In the genomic region with DNA sequence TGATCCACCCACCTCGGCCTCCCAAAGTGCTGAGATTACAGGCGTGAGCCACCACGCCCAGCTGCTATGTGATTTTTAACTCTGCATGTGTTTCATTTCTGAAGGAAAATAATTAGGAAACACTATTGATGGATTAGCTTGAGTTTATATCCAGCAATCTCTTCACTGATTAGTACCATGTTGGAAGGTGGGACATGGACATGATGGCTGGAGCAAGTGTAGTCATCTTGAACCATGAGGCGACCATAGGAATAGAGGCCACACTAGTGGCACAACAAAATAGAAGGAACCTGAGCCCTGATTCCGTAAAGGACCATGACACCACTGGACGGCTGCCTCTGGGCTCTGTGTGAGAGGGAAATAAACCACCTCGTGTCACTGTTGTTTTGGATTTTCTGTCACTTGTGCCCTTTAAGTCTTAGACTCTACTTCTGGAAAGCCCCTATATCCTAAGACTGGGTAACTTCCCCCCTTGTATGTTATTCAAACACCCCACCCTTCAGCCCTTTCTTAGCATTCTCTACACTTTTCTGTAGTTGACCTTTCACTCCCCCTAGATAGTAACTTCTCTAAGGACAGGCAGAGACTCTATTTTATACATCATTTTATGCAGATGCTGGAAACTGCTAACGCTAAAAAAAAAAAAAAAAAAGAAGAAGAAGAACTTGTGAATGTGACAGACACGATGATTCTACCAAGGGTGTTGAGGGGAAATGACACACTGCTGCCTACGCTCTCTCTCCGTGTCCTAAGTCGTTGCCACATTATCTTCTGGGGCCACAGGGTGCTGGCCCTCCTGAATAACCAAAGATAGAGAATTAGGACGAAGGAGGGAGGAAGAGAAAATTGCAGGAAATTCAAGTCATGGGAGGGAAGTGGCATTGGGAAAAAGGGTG, we compare ENCODE assay signal across 14 cellular contexts. TPM values are rescaled to one million over a fixed set of nuclear protein-coding genes. Genes with fewer than 3 reads are reported as not detected.
DNase-seq lines count a peak whose midpoint lies in the region; ATAC-seq, FAIRE-seq and TF ChIP-seq lines count a peak whose summit lies in the region.
"Had no signal": no experiment of that assay in that cellular context is flagged by ENCODE, and none has a peak within 500 bp of the region (broad histone marks: within the 10 kb centered on the region; RNA-seq: fewer than 3 reads in every experiment).

No MANE protein-coding gene starts in this region.

- no peaks in the 10 kb centered on the region for H3K27me3 ChIP-seq in K562 (ENCODE audit: control insufficient read depth in 2 of 2, insufficient read depth in 2 of 2, low read length in 2 of 2)

- peak overlapping the region; percentile 53 for H3K4me2 ChIP-seq in K562 (ENCODE audit: insufficient read depth, low read length)

- no peak for ATAC-seq in K562
- no peak for ATAC-seq in HG03354 (IDR thresholded peaks at IDR 0.05; ENCODE audit: poor library complexity, severe bottlenecking, unreplicated experiment)

- TF ChIP-seq CTCF in K562 (IDR thresholded peaks at IDR 0.05 in 2 of 3, conservative IDR thresholded peaks at IDR 0.05 in 1 of 3; ENCODE audit: insufficient read depth in 2 of 3, low read depth in 1 of 3, low read length in 3 of 3), result no peak

- TF ChIP-seq POLR2A in K562 (conservative IDR thresholded peaks at IDR 0.05), result no peak

- CTCF ChIA-PET in K562 (lab: Yijun Ruan, JAX; ENCODE audit: low intra/inter-chr PET ratio), result no interaction called here

- H4K20me1 ChIP-seq in K562 (replicated peaks; ENCODE audit: control insufficient read depth, insufficient read depth, low read length), result no peaks in the 10 kb centered on the region

- WGBS in K562 (ENCODE audit: insufficient coverage, low coverage, missing lambda C conversion rate), result 33% methylated on average over 12 of the region's 13 CpGs

- peak; percentile 93 for TF ChIP-seq EP300 in K562 (IDR thresholded peaks at IDR 0.05; ENCODE audit: low read length)

- no peaks in the 10 kb centered on the region for H3K36me3 ChIP-seq in K562 (ENCODE audit: control insufficient read depth, insufficient read depth, low read length)

- BruUV-seq in K562 (replicated peaks; lab: Mats Ljungman, UMichigan), result no TSS peak

- H3K4me3 ChIP-seq in K562, result no peak overlapping the region

- H3K79me2 ChIP-seq in K562 (ENCODE audit: control insufficient read depth, insufficient read depth, low read length), result peaks cover 17% of the 10 kb centered on the region

- H3K4me1 ChIP-seq in K562 (replicated peaks in 1 of 2; ENCODE audit: control insufficient read depth in 2 of 2, insufficient read depth in 2 of 2, low read length in 2 of 2), result peaks cover 29 to 39% of the 10 kb centered on the region in 2 experiments

- no peaks in the 10 kb centered on the region for H3K9me1 ChIP-seq in K562 (ENCODE audit: control insufficient read depth, insufficient read depth, low read length)

- no peaks in the 10 kb centered on the region for H3K9me3 ChIP-seq in K562 (replicated peaks; ENCODE audit: control insufficient read depth, insufficient read depth, low read depth, low read length)

- peak overlapping the region; percentile 87 for H2AFZ ChIP-seq in K562 (ENCODE audit: low read depth, low read length)

- intact Hi-C loops in K562 (cut with micrococcal nuclease), result no loop called here

- peak overlapping the region; percentile 70 for H3K27ac ChIP-seq in K562 (ENCODE audit: extremely low read depth, low read depth, low read length)

- FAIRE-seq in K562 (lab: Jason Lieb, UNC), result peak; percentile 59
- FAIRE-seq: D721Med had no signal

- no peak for TF ChIP-seq RAD21 in K562 (CRISPR knock-in tag; conservative IDR thresholded peaks at IDR 0.05 in 1 of 2, IDR thresholded peaks at IDR 0.05 in 1 of 2)

- in situ Hi-C loops in K562 (cut with MboI), result no loop called here

- peak; percentile 32 for DNase-seq in GDM1 (lab: John Stamatoyannopoulos, UW)
- peak; percentile 89 for DNase-seq in MV-4-11 (lab: John Stamatoyannopoulos, UW)
- DNase-seq in K562 (ENCODE audit: extremely low read depth in 1 of 4, low spot score in 3 of 4), result peak in 2 of 4 experiments; percentile 81 to 87
- DNase-seq in pons (ENCODE audit: low spot score), result peak; percentile 67
- DNase-seq in activated effector memory CD4-positive, alpha-beta T cell treated with anti-CD3 and anti-CD28 coated beads, Interleukin-2, amount 50 U/mL, for 16 hours, result no peak
- no peak for DNase-seq in NCI-H146 (lab: John Stamatoyannopoulos, UW)
- DNase-seq in NCI-H2107 (lab: John Stamatoyannopoulos, UW), result no peak
- DNase-seq: Karpas-422; NCI-H446; stimulated activated CD4-positive, alpha-beta T cell treated with anti-CD3 and anti-CD28 coated beads, Interleukin-4, amount 100 ng/mL, for 4 hours had no signal

- POLR2A ChIA-PET in K562 (lab: Yijun Ruan, JAX), result no interaction called here

- peak overlapping the region; percentile 43 to 48; a peak in 3 of 4 replicates for H3K9ac ChIP-seq in K562 (ENCODE audit: insufficient read depth in 1 of 2, low read depth in 2 of 2, low read length in 2 of 2)

TF ChIP-seq in K562, 482 proteins besides CTCF, POLR2A, EP300 and RAD21 (continues in another document):
- TF ChIP-seq HMBOX1 (IDR thresholded peaks at IDR 0.05) (no peak), ZNF76 (CRISPR knock-in tag; IDR thresholded peaks at IDR 0.05; ENCODE audit: borderline replicate concordance) (no peak), MAFG (tag; conservative IDR thresholded peaks at IDR 0.05) (no peak), MCM3 (IDR thresholded peaks at IDR 0.05) (no peak)

RNA-seq across cellular contexts. Expression of gene VPS37C, which starts 2.7 kb away (rescaled TPM):
- total RNA-seq in K562 (2011; cell fraction: chromatin; rRNA removed; ENCODE audit: low replicate concordance), result 39.7 and 60.4 TPM in 2 replicates
- total RNA-seq in K562 (2011; cell fraction: nucleolus; rRNA removed), result 29.2 and 34.2 TPM in 2 replicates
- total RNA-seq in K562 (2011; cell fraction: nucleoplasm; rRNA removed), result 49.8 and 67.2 TPM in 2 replicates
- total RNA-seq in K562 (2014; rRNA removed) (12.4 and 17.3 TPM in 2 replicates), K562 (2014; rRNA removed; fragmentation: Illumina TruSeq; extraction: Trizol) (6.7 and 7.1 TPM in 2 replicates), K562 (2015; rRNA removed; fragmentation: Illumina TruSeq; extraction: Trizol) (10.7 and 10.8 TPM in 2 replicates), K562 (2021) (23.9 and 29.8 TPM in 2 replicates)
- polyA plus RNA-seq in K562 (2011; rRNA removed) (11.5 and 15.1 TPM in 2 replicates), K562 (2014; fragmentation: Illumina TruSeq; extraction: Trizol) (12.8 and 17.1 TPM in 2 replicates), K562 (2014; fragmentation: Nextera tagmentation; extraction: Ambion mirVana) (under 1 TPM; 0.62 to 0.96 TPM), K562 (2014; rRNA removed) (16.4 and 18.2 TPM in 2 replicates)
- 11.9 and 17.4 TPM in 2 replicates for polyA plus RNA-seq in K562 (2011; cell fraction: cytosol; rRNA removed)
- 21.3 and 30.6 TPM in 2 replicates for polyA plus RNA-seq in K562 (2011; cell fraction: nucleus; rRNA removed)
- 15.8 and 22.0 TPM in 2 replicates for polyA plus RNA-seq in K562 (2012)
- 7.0 and 7.7 TPM in 2 replicates for polyA minus RNA-seq in K562 (2011; rRNA and poly(A)+ RNA removed)
- polyA minus RNA-seq in K562 (2011; cell fraction: cytosol; rRNA and poly(A)+ RNA removed), result 8.0 and 9.2 TPM in 2 replicates
- 9.4 and 13.2 TPM in 2 replicates for polyA minus RNA-seq in K562 (2011; cell fraction: nucleus; rRNA and poly(A)+ RNA removed)

RNA-seq across cellular contexts. Expression of gene PGA3, which starts 39.4 kb away (rescaled TPM):
- not detected in 2 replicates for total RNA-seq in K562 (2011; cell fraction: chromatin; rRNA removed; ENCODE audit: low replicate concordance)
- not detected in 2 replicates for total RNA-seq in K562 (2011; cell fraction: nucleolus; rRNA removed)
- not detected in 2 replicates for total RNA-seq in K562 (2011; cell fraction: nucleoplasm; rRNA removed)
- total RNA-seq in K562 (2014; rRNA removed) (0.18 TPM in 1 of 2 replicates, not detected in the other), K562 (2014; rRNA removed; fragmentation: Illumina TruSeq; extraction: Trizol) (0.15 TPM in 1 of 2 replicates, not detected in the other), K562 (2015; rRNA removed; fragmentation: Illumina TruSeq; extraction: Trizol) (not detected in 2 replicates), K562 (2021) (0.18 and 0.51 TPM in 2 replicates)
- polyA plus RNA-seq in K562 (2011; rRNA removed) (not detected in 2 replicates), K562 (2014; fragmentation: Illumina TruSeq; extraction: Trizol) (not detected in 2 replicates), K562 (2014; fragmentation: Nextera tagmentation; extraction: Ambion mirVana) (not detected), K562 (2014; rRNA removed) (not detected in 2 replicates)
- polyA plus RNA-seq in K562 (2011; cell fraction: cytosol; rRNA removed), result not detected in 2 replicates
- 0.26 TPM in 1 of 2 replicates, not detected in the other for polyA plus RNA-seq in K562 (2011; cell fraction: nucleus; rRNA removed)
- polyA plus RNA-seq in K562 (2012), result not detected in 2 replicates
- not detected in 2 replicates for polyA minus RNA-seq in K562 (2011; rRNA and poly(A)+ RNA removed)
- polyA minus RNA-seq in K562 (2011; cell fraction: cytosol; rRNA and poly(A)+ RNA removed), result not detected in 2 replicates
- not detected in 2 replicates for polyA minus RNA-seq in K562 (2011; cell fraction: nucleus; rRNA and poly(A)+ RNA removed)
- total RNA-seq: T-helper 2 cell treated with Interferon-gamma antibody and Interleukin-4, amounts not matched to agents 100 ng/mL and 5 ng/mL, for 36 hours; ureter had no signal

RNA-seq across cellular contexts. Expression of gene PGA4, which starts 58.2 kb away (rescaled TPM):
- total RNA-seq in K562 (2011; cell fraction: chromatin; rRNA removed; ENCODE audit: low replicate concordance), result not detected in 2 replicates
- total RNA-seq in K562 (2011; cell fraction: nucleolus; rRNA removed), result not detected in 2 replicates
- not detected in 2 replicates for total RNA-seq in K562 (2011; cell fraction: nucleoplasm; rRNA removed)
- total RNA-seq in K562 (2014; rRNA removed) (not detected in 2 replicates), K562 (2014; rRNA removed; fragmentation: Illumina TruSeq; extraction: Trizol) (not detected in 2 replicates), K562 (2015; rRNA removed; fragmentation: Illumina TruSeq; extraction: Trizol) (not detected in 2 replicates), K562 (2021) (not detected in 2 replicates)
- polyA plus RNA-seq in K562 (2011; rRNA removed) (not detected in 2 replicates), K562 (2014; fragmentation: Illumina TruSeq; extraction: Trizol) (not detected in 2 replicates), K562 (2014; fragmentation: Nextera tagmentation; extraction: Ambion mirVana) (not detected), K562 (2014; rRNA removed) (not detected in 2 replicates)
- not detected in 2 replicates for polyA plus RNA-seq in K562 (2011; cell fraction: cytosol; rRNA removed)
- not detected in 2 replicates for polyA plus RNA-seq in K562 (2011; cell fraction: nucleus; rRNA removed)
- polyA plus RNA-seq in K562 (2012), result not detected in 2 replicates
- polyA minus RNA-seq in K562 (2011; rRNA and poly(A)+ RNA removed), result not detected in 2 replicates
- not detected in 2 replicates for polyA minus RNA-seq in K562 (2011; cell fraction: cytosol; rRNA and poly(A)+ RNA removed)
- polyA minus RNA-seq in K562 (2011; cell fraction: nucleus; rRNA and poly(A)+ RNA removed), result not detected in 2 replicates
- total RNA-seq: T-helper 2 cell treated with Interferon-gamma antibody and Interleukin-4, amounts not matched to agents 100 ng/mL and 5 ng/mL, for 36 hours; ureter had no signal

Comparison
In these comparisons a context has a peak if more than half of its experiments do, and no peak if none do; other contexts are left out.
1. DNase-seq: peak in GDM1 (single experiment), MV-4-11 (single experiment) and pons (single experiment); none in activated effector memory CD4-positive, alpha-beta T cell treated with anti-CD3 and anti-CD28 coated beads, Interleukin-2, amount 50 U/mL, for 16 hours (single experiment), NCI-H146 (single experiment) and NCI-H2107 (single experiment).